ENCODE assay signal across 11 cellular contexts in genomic region chr6:30200551-30201281, GRCh38. TPM values are rescaled to one million over a fixed set of nuclear protein-coding genes. Genes with fewer than 3 reads are reported as not detected.
DNase-seq lines count a peak whose midpoint lies in the region; ATAC-seq, FAIRE-seq and TF ChIP-seq lines count a peak whose summit lies in the region.
"Had no signal": no experiment of that assay in that cellular context is flagged by ENCODE, and none has a peak within 500 bp of the region (broad histone marks: within the 10 kb centered on the region; RNA-seq: fewer than 3 reads in every experiment).

No MANE protein-coding gene starts in this region.

- intact Hi-C loops in right lobe of liver (cut with DNase I) = no loop called here
- intact Hi-C loops in PC-3 (cut with micrococcal nuclease) = no loop called here

- H3K27ac ChIP-seq in right lobe of liver = peak overlapping the region; percentile 33 to 86 (median 65)
- no peak overlapping the region for H3K27ac ChIP-seq in PC-3 (ENCODE audit: low read length)

- BruUV-seq in PC-3 (replicated peaks; lab: Mats Ljungman, UMichigan) = no TSS peak

- peak; percentile 56 for ATAC-seq in GM21825 (IDR thresholded peaks at IDR 0.05; ENCODE audit: unreplicated experiment)
- peak; percentile 78 to 90 (median 87) for ATAC-seq in right lobe of liver
- no peak for ATAC-seq in PC-3

- H4K20me1 ChIP-seq in PC-3 (ENCODE audit: low read length) = peaks cover 9% of the 10 kb centered on the region

- FAIRE-seq in frontal cortex (lab: Jason Lieb, UNC) = no peak

- no peaks in the 10 kb centered on the region for H3F3A ChIP-seq in PC-3 (ENCODE audit: low read length, unreplicated experiment)

- H3K9me2 ChIP-seq in PC-3 (replicated peaks; ENCODE audit: low read length) = no peaks in the 10 kb centered on the region

- peaks cover 41% of the 10 kb centered on the region for H3K79me2 ChIP-seq in PC-3 (ENCODE audit: low read length)

- 14% methylated on average over 6 of the region's 6 CpGs for WGBS in right lobe of liver (ENCODE audit: insufficient coverage, low coverage, low lambda C conversion rate, missing lambda C conversion rate)

- H3K4me2 ChIP-seq in PC-3 (ENCODE audit: low read length) = no peak overlapping the region

- POLR2A ChIA-PET in PC-3 (lab: Charles Lee; ENCODE audit: unreplicated experiment) = no interaction called here

- H3K4me1 ChIP-seq in right lobe of liver = peaks cover 0 to 60% (median 29%) of the 10 kb centered on the region in 4 donors
- peaks cover 8% of the 10 kb centered on the region; the same call in 1 of the 2 replicates for H3K4me1 ChIP-seq in PC-3 (ENCODE audit: insufficient read depth, low read length)

- H3K27me3 ChIP-seq in right lobe of liver = no peaks in the 10 kb centered on the region
- no peaks in the 10 kb centered on the region for H3K27me3 ChIP-seq in PC-3 (ENCODE audit: low read length)

- no peaks in the 10 kb centered on the region for H3K9me3 ChIP-seq in right lobe of liver
- no peaks in the 10 kb centered on the region for H3K9me3 ChIP-seq in PC-3 (ENCODE audit: low read length)

- DNase-seq in GM13977 (ENCODE audit: low spot score) = peak; percentile 71
- DNase-seq in NOMO-1 treated with dmso at 0.1 percent for 144 hours (lab: John Stamatoyannopoulos, UW; ENCODE audit: unreplicated experiment) = peak; percentile 76
- DNase-seq in right lobe of liver = peak; percentile 60 to 87 (median 84)
- no peak for DNase-seq in frontal cortex (ENCODE audit: low spot score in 2 of 2)
- no peak for DNase-seq in stimulated activated naive CD4-positive, alpha-beta T cell treated with Interleukin-2 at 50 U/mL for 16 hours (lab: John Stamatoyannopoulos, UW)
- no peak for DNase-seq in NCI-H748 (lab: John Stamatoyannopoulos, UW; ENCODE audit: unreplicated experiment)
- DNase-seq in PC-3 = no peak
- DNase-seq: NCI-H1105 treated with DMSO at 0.1 percent for 48 hours, T1000 had no signal

- no peak overlapping the region for H2AFZ ChIP-seq in PC-3 (ENCODE audit: low read length)

- peaks cover 0 to 39% (median 18%) of the 10 kb centered on the region in 4 donors for H3K36me3 ChIP-seq in right lobe of liver
- H3K36me3 ChIP-seq in PC-3 (ENCODE audit: low read depth, low read length) = peaks cover 40% of the 10 kb centered on the region

- peak overlapping the region in 1 of 3 donors; percentile 0 for H3K4me3 ChIP-seq in right lobe of liver
- no peak overlapping the region for H3K4me3 ChIP-seq in PC-3 (ENCODE audit: low read length)

- no peak for TF ChIP-seq POLR2A in right lobe of liver (IDR thresholded peaks at IDR 0.05)

- in situ Hi-C loops in GM13977 (cut with MboI; ENCODE audit: low pct_unique_long_range_greater_than_20kb, low sequenced_read_pairs, unreplicated experiment) = no loop called here

- CTCF ChIA-PET in PC-3 (lab: Charles Lee) = no interaction called here

- TF ChIP-seq CTCF in GM13977 (IDR thresholded peaks at IDR 0.05; ENCODE audit: extremely low read depth, insufficient read depth, missing control alignments) = no peak
- TF ChIP-seq CTCF in right lobe of liver (IDR thresholded peaks at IDR 0.05) = no peak
- no peak for TF ChIP-seq CTCF in PC-3 (conservative IDR thresholded peaks at IDR 0.05; ENCODE audit: low read depth, low read length)

- H3K9ac ChIP-seq in PC-3 (ENCODE audit: low read length) = no peak overlapping the region

RNA-seq across cellular contexts. Expression of gene TRIM26, which starts 12.5 kb away (rescaled TPM):
- 10 to 100 TPM; 28.8 to 47.5 (median 38.9) TPM for total RNA-seq in right lobe of liver
- total RNA-seq in frontal cortex = 14.3 TPM
- 48.1 and 56.0 TPM in 2 replicates for total RNA-seq in PC-3 (2014; rRNA removed)

RNA-seq across cellular contexts. Expression of gene TRIM15, which starts 37.4 kb away (rescaled TPM):
- total RNA-seq in right lobe of liver (10 to 100 TPM in 1 of 6 experiments, 1 to 10 TPM in 5; 1.7 to 17.7 (median 5.7) TPM), frontal cortex (not detected), PC-3 (2014; rRNA removed) (not detected in 2 replicates)
- total RNA-seq: urinary bladder had no signal

RNA-seq across cellular contexts. Expression of gene TRIM10, which starts 39.7 kb away (rescaled TPM):
- total RNA-seq in right lobe of liver (1 to 10 TPM in 5 of 6 experiments, under 1 TPM in 1; 0.74 to 2.4 (median 1.4) TPM), frontal cortex (under 0.01 TPM), PC-3 (2014; rRNA removed) (not detected in 2 replicates)

Comparison
In these comparisons a context has a peak if more than half of its experiments do, and no peak if none do; other contexts are left out.
1. DNase-seq: peak in GM13977 (single experiment), NOMO-1 treated with dmso at 0.1 percent for 144 hours (single experiment) and right lobe of liver (3 of 3); none in frontal cortex (0 of 2), stimulated activated naive CD4-positive, alpha-beta T cell treated with Interleukin-2 at 50 U/mL for 16 hours (single experiment), NCI-H748 (single experiment) and PC-3 (single experiment).